9 cellular contexts compared by ENCODE assay signal in genomic region chr17:48483471-48484131, GRCh38. TPM values are rescaled to one million over a fixed set of nuclear protein-coding genes. Genes with fewer than 3 reads are reported as not detected.
DNase-seq lines count a peak whose midpoint lies in the region; ATAC-seq and TF ChIP-seq lines count a peak whose summit lies in the region.
"Had no signal": no experiment of that assay in that cellular context is flagged by ENCODE, and none has a peak within 500 bp of the region (broad histone marks: within the 10 kb centered on the region; RNA-seq: fewer than 3 reads in every experiment).

No MANE protein-coding gene starts in this region.

- no peaks in the 10 kb centered on the region for H3K9me3 Mint-ChIP-seq in activated CD8-positive, alpha-beta T cell treated with anti-CD3 and anti-CD28 coated beads, Interleukin-2, amount 10 ng/mL, durations not matched to agents 7 days and 5 days (ENCODE audit: insufficient read depth)

- no peak overlapping the region for H3K4me3 Mint-ChIP-seq in activated CD8-positive, alpha-beta T cell treated with anti-CD3 and anti-CD28 coated beads, Interleukin-2, amount 10 ng/mL, durations not matched to agents 7 days and 5 days

- DNase-seq in GM12865 (ENCODE audit: low read depth) (peak; percentile 45), M059J (ENCODE audit: low read depth) (peak; percentile 99), left kidney (ENCODE audit: low read depth, low spot score) (peak; percentile 76), globus pallidus (ENCODE audit: low spot score) (no peak)
- peak; percentile 44 for DNase-seq in activated CD8-positive, alpha-beta T cell treated with anti-CD3 and anti-CD28 coated beads, Interleukin-2, amount 10 ng/mL, durations not matched to agents 7 days and 5 days
- no peak for DNase-seq in effector CD8-positive, alpha-beta T cell (lab: John Stamatoyannopoulos, UW)
- no peak for DNase-seq in NK-92 treated with Interleukin-12 subunit alpha and Interleukin-12 subunit beta, amount 100 ng/mL, for 24 hours (lab: John Stamatoyannopoulos, UW)

- peaks cover 11% of the 10 kb centered on the region for H3K27me3 Mint-ChIP-seq in activated CD8-positive, alpha-beta T cell treated with anti-CD3 and anti-CD28 coated beads, Interleukin-2, amount 10 ng/mL, durations not matched to agents 7 days and 5 days (ENCODE audit: low read depth)

- TF ChIP-seq CTCF in GM12865 (IDR thresholded peaks at IDR 0.05; ENCODE audit: insufficient read depth, low read depth, low read length, missing control alignments) = no peak

- no peak overlapping the region for H3K4me3 ChIP-seq in GM12865 (ENCODE audit: low read depth, low read length)
- H3K4me3 ChIP-seq: SK-N-MC had no signal

- peak; percentile 54 for ATAC-seq in activated CD8-positive, alpha-beta T cell treated with anti-CD3 and anti-CD28 coated beads, Interleukin-2, amount 10 ng/mL, durations not matched to agents 7 days and 5 days
- ATAC-seq in GM19395 (IDR thresholded peaks at IDR 0.05; ENCODE audit: unreplicated experiment) = no peak

- CTCF ChIA-PET in activated CD8-positive, alpha-beta T cell treated with anti-CD3 and anti-CD28 coated beads, Interleukin-2, amount 10 ng/mL, durations not matched to agents 7 days and 5 days (lab: Charles Lee) = interaction anchor here (1.7 to 3.8 kb wide), 3 partner anchors 9 to 132 kb away, joined by 6 to 19 read pairs (median 8); partner anchors contain the start of gene HOXB5

- H3K36me3 Mint-ChIP-seq in activated CD8-positive, alpha-beta T cell treated with anti-CD3 and anti-CD28 coated beads, Interleukin-2, amount 10 ng/mL, durations not matched to agents 7 days and 5 days (ENCODE audit: low read depth) = no peaks in the 10 kb centered on the region

- H3K27ac Mint-ChIP-seq in activated CD8-positive, alpha-beta T cell treated with anti-CD3 and anti-CD28 coated beads, Interleukin-2, amount 10 ng/mL, durations not matched to agents 7 days and 5 days = peak overlapping the region; percentile 22

- H3K4me1 Mint-ChIP-seq in activated CD8-positive, alpha-beta T cell treated with anti-CD3 and anti-CD28 coated beads, Interleukin-2, amount 10 ng/mL, durations not matched to agents 7 days and 5 days (ENCODE audit: low read depth) = peaks cover 37% of the 10 kb centered on the region

- POLR2A ChIA-PET in activated CD8-positive, alpha-beta T cell treated with anti-CD3 and anti-CD28 coated beads, Interleukin-2, amount 10 ng/mL, durations not matched to agents 7 days and 5 days (lab: Charles Lee) = no interaction called here

RNA-seq across cellular contexts. Expression of gene HOXB1, which starts 47.2 kb away (rescaled TPM):
- not detected in 2 replicates for total RNA-seq in M059J (2014; rRNA removed; shearing (Covaris generic))
- not detected for total RNA-seq in activated CD8-positive, alpha-beta T cell treated with anti-CD3 and anti-CD28 coated beads, Interleukin-2, amount 10 ng/mL, durations not matched to agents 7 days and 5 days

RNA-seq across cellular contexts. Expression of gene SKAP1, which starts 53.6 kb away (rescaled TPM):
- total RNA-seq in M059J (2014; rRNA removed; shearing (Covaris generic)) = 0.42 and 1.1 TPM in 2 replicates
- total RNA-seq in activated CD8-positive, alpha-beta T cell treated with anti-CD3 and anti-CD28 coated beads, Interleukin-2, amount 10 ng/mL, durations not matched to agents 7 days and 5 days = 10 to 100 TPM; 93.8 to 94.1 TPM

Comparison
In these comparisons a context has a peak if more than half of its experiments do, and no peak if none do; other contexts are left out.
1. DNase-seq: peak in GM12865 (single experiment), M059J (single experiment), activated CD8-positive, alpha-beta T cell treated with anti-CD3 and anti-CD28 coated beads, Interleukin-2, amount 10 ng/mL, durations not matched to agents 7 days and 5 days (single experiment) and left kidney (single experiment); none in globus pallidus (single experiment), effector CD8-positive, alpha-beta T cell (single experiment) and NK-92 treated with Interleukin-12 subunit alpha and Interleukin-12 subunit beta, amount 100 ng/mL, for 24 hours (single experiment).
2. RNA of gene SKAP1, which starts 53.6 kb away (total RNA-seq): 93.8 to 94.1 TPM in activated CD8-positive, alpha-beta T cell treated with anti-CD3 and anti-CD28 coated beads, Interleukin-2, amount 10 ng/mL, durations not matched to agents 7 days and 5 days; 0.42 to 1.1 TPM in M059J; every median in the first group is over 10 times any median in the second.